In genomic region chr2:48337871-48338270, GRCh38 we compare ENCODE assay signal across 10 cellular contexts.
"Had no signal": no experiment of that assay in that cellular context is flagged by ENCODE, and none has a peak within 500 bp of the region (broad histone marks: within the 10 kb centered on the region; RNA-seq: fewer than 3 reads in every experiment).

No MANE protein-coding gene starts in this region.

- H3K27me3 Mint-ChIP-seq: IgD-negative memory B cell had no signal

- H3K4me3 ChIP-seq: GM23338, HAP-1 had no signal

- ATAC-seq: GM23338, HCT116, HepG2 had no signal

- H3K9me3 Mint-ChIP-seq: GM23338 had no signal

- FAIRE-seq: H1, HepG2 had no signal

- H3K4me3 Mint-ChIP-seq: GM23338, HFFc6 had no signal

- H3K4me2 ChIP-seq: GM23338 had no signal

- DNase-seq: H7, HFFc6, KBM-7 had no signal

- H3K27ac ChIP-seq: HL-60 had no signal

- H3K4me1 ChIP-seq: HAP-1 had no signal

- H3K27ac Mint-ChIP-seq: GM23338, HFFc6, IgD-negative memory B cell had no signal
